In genomic region chr21:45318146-45318555, GRCh38 we compare ENCODE assay signal across 13 cellular contexts. TPM values are rescaled to one million over a fixed set of nuclear protein-coding genes. Genes with fewer than 3 reads are reported as not detected.
DNase-seq lines count a peak whose midpoint lies in the region; ATAC-seq, FAIRE-seq and TF ChIP-seq lines count a peak whose summit lies in the region.
"Had no signal": no experiment of that assay in that cellular context is flagged by ENCODE, and none has a peak within 500 bp of the region (broad histone marks: within the 10 kb centered on the region; RNA-seq: fewer than 3 reads in every experiment).

No MANE protein-coding gene starts in this region.

- H3K27ac ChIP-seq in trophoblast cell (ENCODE audit: low read depth, low read length) (peak overlapping the region; percentile 84), uterus (peak overlapping the region; percentile 63 to 76)

- H3K23ac ChIP-seq in trophoblast cell (ENCODE audit: low read length) = no peak overlapping the region

- H3K27ac Mint-ChIP-seq in activated CD4-positive, alpha-beta T cell treated with anti-CD3 and anti-CD28 coated beads for 36 hours = no peak overlapping the region
- H3K27ac Mint-ChIP-seq: memory B cell had no signal

- H3K14ac ChIP-seq in trophoblast cell (ENCODE audit: low read length) = peak overlapping the region; percentile 86

- H3K9me3 Mint-ChIP-seq in activated CD4-positive, alpha-beta T cell treated with anti-CD3 and anti-CD28 coated beads for 36 hours (ENCODE audit: low read depth) = no peaks in the 10 kb centered on the region
- H3K9me3 Mint-ChIP-seq: memory B cell had no signal

- H3K4me3 Mint-ChIP-seq in activated CD4-positive, alpha-beta T cell treated with anti-CD3 and anti-CD28 coated beads for 36 hours = no peak overlapping the region
- H3K4me3 Mint-ChIP-seq: memory B cell had no signal

- H3K27me3 Mint-ChIP-seq in activated CD4-positive, alpha-beta T cell treated with anti-CD3 and anti-CD28 coated beads for 36 hours = peaks cover 3% of the 10 kb centered on the region
- H3K27me3 Mint-ChIP-seq: progenitor cell of endocrine pancreas had no signal

- peak overlapping the region; percentile 63 for H3K4ac ChIP-seq in trophoblast cell (ENCODE audit: low read depth, low read length)

- peaks cover 6% of the 10 kb centered on the region for H3K79me2 ChIP-seq in trophoblast cell (ENCODE audit: control insufficient read depth, insufficient read depth, low read length, poor library complexity)

- no peaks in the 10 kb centered on the region for H3K27me3 ChIP-seq in trophoblast cell (ENCODE audit: insufficient read depth, low read length)
- no peaks in the 10 kb centered on the region for H3K27me3 ChIP-seq in uterus

- no peak overlapping the region for H4K12ac ChIP-seq in trophoblast cell (ENCODE audit: low read depth, low read length)

- H3K36me3 Mint-ChIP-seq in activated CD4-positive, alpha-beta T cell treated with anti-CD3 and anti-CD28 coated beads for 36 hours (ENCODE audit: low read depth) = no peaks in the 10 kb centered on the region
- H3K36me3 Mint-ChIP-seq: memory B cell had no signal

- peak overlapping the region; percentile 73 for H2BK5ac ChIP-seq in trophoblast cell (ENCODE audit: low read depth, low read length, poor library complexity)

- H2AFZ ChIP-seq in trophoblast cell (ENCODE audit: insufficient read depth, low read length, poor library complexity) = peak overlapping the region; percentile 41

- POLR2A ChIA-PET in activated CD4-positive, alpha-beta T cell treated with anti-CD3 and anti-CD28 coated beads for 36 hours (lab: Charles Lee) = no interaction called here

- peak overlapping the region; percentile 91 for H2BK120ac ChIP-seq in trophoblast cell (ENCODE audit: insufficient read depth, low read length, poor library complexity)

- peaks cover 14% of the 10 kb centered on the region for H3K4me1 Mint-ChIP-seq in activated CD4-positive, alpha-beta T cell treated with anti-CD3 and anti-CD28 coated beads for 36 hours

- H2AK5ac ChIP-seq in trophoblast cell (ENCODE audit: low read length) = peak overlapping the region; percentile 96

- peak; percentile 0 for DNase-seq in activated CD4-positive, alpha-beta T cell treated with anti-CD3 and anti-CD28 coated beads for 36 hours
- DNase-seq in activated CD4-positive, alpha-beta T cell treated with anti-CD3 and anti-CD28 coated beads, Interleukin-2, amount 50 U/mL, for 48 hours = no peak
- DNase-seq in cardiac septum (ENCODE audit: low spot score) (peak; percentile 38), trophoblast cell (no peak), uterus (no peak), epidermal melanocyte (ENCODE audit: insufficient read length, low spot score) (no peak), superior temporal gyrus (ENCODE audit: extremely low spot score) (no peak), D721Med (ENCODE audit: insufficient read length, low spot score) (no peak)
- DNase-seq: activated CD4-positive, CD25-positive, alpha-beta regulatory T cell treated with anti-CD3 and anti-CD28 coated beads, Interleukin-2, amount 50 U/mL, for 72 hours; NCI-H2107 had no signal

- peak overlapping the region; percentile 95 for H4K91ac ChIP-seq in trophoblast cell (ENCODE audit: low read depth, low read length)

- H3K4me3 ChIP-seq in trophoblast cell (ENCODE audit: low read depth, low read length) (no peak overlapping the region), uterus (no peak overlapping the region)

- TF ChIP-seq CTCF in uterus (IDR thresholded peaks at IDR 0.05) = no peak
- no peak for TF ChIP-seq CTCF in D721Med (IDR thresholded peaks at IDR 0.05; ENCODE audit: insufficient read depth, missing control alignments)

- TF ChIP-seq POLR2A in uterus (IDR thresholded peaks at IDR 0.05) = no peak

- no peak for ATAC-seq in activated CD4-positive, alpha-beta T cell treated with anti-CD3 and anti-CD28 coated beads for 36 hours

- H2BK12ac ChIP-seq in trophoblast cell (ENCODE audit: low read length) = peak overlapping the region; percentile 94

- peaks cover 40% of the 10 kb centered on the region for H3K79me1 ChIP-seq in trophoblast cell (ENCODE audit: low read length)

- H3K9me3 ChIP-seq in trophoblast cell (ENCODE audit: insufficient read depth, low read depth, low read length) (peaks cover 2% of the 10 kb centered on the region), uterus (no peaks in the 10 kb centered on the region)

- H3K4me1 ChIP-seq in trophoblast cell (ENCODE audit: control insufficient read depth in 1 of 2, insufficient read depth in 2 of 2, low read length in 2 of 2) (peaks cover 29 to 34% of the 10 kb centered on the region in 2 experiments), uterus (peaks cover 0 to 13% of the 10 kb centered on the region in 2 donors)

- peak overlapping the region; percentile 81 for H3K18ac ChIP-seq in trophoblast cell (ENCODE audit: low read length)

- peak overlapping the region; percentile 13 for H4K8ac ChIP-seq in trophoblast cell (ENCODE audit: low read depth, low read length)

- no peaks in the 10 kb centered on the region for H3K36me3 ChIP-seq in trophoblast cell (ENCODE audit: control insufficient read depth in 1 of 2, insufficient read depth in 2 of 2, low read length in 2 of 2)
- no peaks in the 10 kb centered on the region for H3K36me3 ChIP-seq in uterus

- WGBS in trophoblast cell (ENCODE audit: extremely low coverage, insufficient coverage, insufficient read length) = no CpG with 5 or more reads among the region's 7 CpGs

- CTCF ChIA-PET in activated CD4-positive, alpha-beta T cell treated with anti-CD3 and anti-CD28 coated beads for 36 hours (lab: Charles Lee) = no interaction called here

- H3K4me2 ChIP-seq in trophoblast cell (ENCODE audit: low read length) = no peak overlapping the region

- intact Hi-C loops in activated CD4-positive, alpha-beta T cell treated with anti-CD3 and anti-CD28 coated beads for 36 hours (cut with DNase I, micrococcal nuclease) = no loop called here
- intact Hi-C loops in cardiac septum (cut with DNase I) (loop anchor here (2.0 kb wide), 3 partner anchors 15 to 47 kb away; no protein-coding TSS in a partner anchor), uterus (cut with DNase I; ENCODE audit: low total_unique reads) (no loop called here)

- no peak overlapping the region for H3K9ac ChIP-seq in trophoblast cell (ENCODE audit: low read length)

- FAIRE-seq in D721Med (lab: Jason Lieb, UNC) = no peak
- FAIRE-seq: endometrium had no signal

RNA-seq across cellular contexts. Expression of gene POFUT2, which starts 30.5 kb away (rescaled TPM):
- total RNA-seq in activated CD4-positive, alpha-beta T cell treated with anti-CD3 and anti-CD28 coated beads for 36 hours = 10 to 100 TPM; 14.7 to 14.9 TPM
- total RNA-seq in cardiac septum = 20.1 TPM
- polyA plus RNA-seq in trophoblast cell (2013) = 33.1 and 33.8 TPM in 2 replicates
- 10 to 100 TPM in 3 of 4 donors, 1 to 10 TPM in 1; 6.2 to 49.7 (median 24.6) TPM for total RNA-seq in uterus

Comparison
In these comparisons a context has a peak if more than half of its experiments do, and no peak if none do; other contexts are left out.
1. DNase-seq: peak in activated CD4-positive, alpha-beta T cell treated with anti-CD3 and anti-CD28 coated beads for 36 hours (single experiment) and cardiac septum (single experiment); none in activated CD4-positive, alpha-beta T cell treated with anti-CD3 and anti-CD28 coated beads, Interleukin-2, amount 50 U/mL, for 48 hours (0 of 2), trophoblast cell (0 of 2), uterus (0 of 2), epidermal melanocyte (single experiment), superior temporal gyrus (single experiment) and D721Med (single experiment).